Comparison of ENCODE assay signal across 1 cellular context in genomic region chr14:73566431-73566830, GRCh38.
TF ChIP-seq lines count a peak whose summit lies in the region.

No MANE protein-coding gene starts in this region.

TF ChIP-seq in HepG2, 621 proteins besides CTCF, POLR2A, EP300 and RAD21:
- TF ChIP-seq ZNF687 (CRISPR knock-in tag; IDR thresholded peaks at IDR 0.05), result peak; percentile 20; the same call in 1 of the 2 replicates
